In the genomic region with DNA sequence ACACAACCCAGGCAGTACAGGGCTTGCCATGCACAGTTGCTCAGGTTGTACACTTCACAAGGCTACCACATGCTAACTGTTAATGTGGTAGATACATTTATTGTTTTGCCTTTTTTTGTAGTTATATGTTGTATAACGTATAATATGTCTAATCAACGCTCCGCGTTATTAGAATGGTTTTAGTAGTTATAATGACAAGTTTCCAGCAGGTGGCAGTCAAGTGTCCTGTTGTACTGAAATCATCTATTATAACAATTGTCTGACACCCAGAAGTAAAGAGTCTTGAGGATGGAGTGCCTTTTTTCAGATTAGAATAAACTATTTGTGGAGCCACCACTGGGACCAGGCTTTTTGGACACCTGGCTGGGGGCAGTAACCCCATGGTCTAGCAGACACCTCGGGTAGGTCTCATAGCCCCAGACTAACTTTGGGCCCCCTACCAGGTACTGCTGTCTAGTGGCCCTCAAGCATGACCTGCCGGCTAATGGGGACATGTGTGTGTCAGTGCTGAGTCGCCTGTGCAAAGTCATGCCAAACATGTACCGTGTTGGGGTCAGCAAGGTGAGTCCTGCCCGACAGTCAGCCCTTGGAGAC, we compare ENCODE assay signal across 9 cellular contexts. TPM values are rescaled to one million over a fixed set of nuclear protein-coding genes. Genes with fewer than 3 reads are reported as not detected.
DNase-seq lines count a peak whose midpoint lies in the region; ATAC-seq and TF ChIP-seq lines count a peak whose summit lies in the region.
"Had no signal": no experiment of that assay in that cellular context is flagged by ENCODE, and none has a peak within 500 bp of the region (broad histone marks: within the 10 kb centered on the region; RNA-seq: fewer than 3 reads in every experiment).

No MANE protein-coding gene starts in this region.

- peak; percentile 74 for DNase-seq in AG08395 (ENCODE audit: low spot score)
- DNase-seq in GM03348 (ENCODE audit: low spot score) = peak; percentile 82
- DNase-seq in NCI-H1694 treated with DMSO at 0.1 percent for 48 hours (lab: John Stamatoyannopoulos, UW) = peak; percentile 85
- peak; percentile 47 for DNase-seq in activated CD4-positive, alpha-beta T cell treated with anti-CD3 and anti-CD28 coated beads for 48 hours
- DNase-seq in fibroblast of peridontal ligament (ENCODE audit: extremely low read depth) = peak; percentile 71
- peak; percentile 92 for DNase-seq in osteoblast (ENCODE audit: insufficient read length, low spot score, missing footprints)
- DNase-seq in NCI-H774 (lab: John Stamatoyannopoulos, UW) = no peak

- H3K9me3 ChIP-seq in osteoblast (ENCODE audit: low read depth, low read length) = no peaks in the 10 kb centered on the region

- no peaks in the 10 kb centered on the region for H3K36me3 ChIP-seq in osteoblast (ENCODE audit: insufficient read depth, low read length)

- H3K4me3 ChIP-seq in osteoblast (ENCODE audit: insufficient read depth, low read length) = no peak overlapping the region

- H3K4me1 ChIP-seq in osteoblast (ENCODE audit: insufficient read depth, low read length) = no peaks in the 10 kb centered on the region

- no peak overlapping the region for H3K27ac ChIP-seq in osteoblast (ENCODE audit: low read depth, low read length)
- H3K27ac ChIP-seq: HL-60 had no signal

- peaks cover 7% of the 10 kb centered on the region for H4K20me1 ChIP-seq in osteoblast (ENCODE audit: insufficient read depth, low read length)

- no peak overlapping the region for H2AFZ ChIP-seq in osteoblast (ENCODE audit: low read length)

- H3K79me2 ChIP-seq in osteoblast (ENCODE audit: insufficient read depth, low read length) = no peaks in the 10 kb centered on the region

- TF ChIP-seq CTCF in osteoblast (IDR thresholded peaks at IDR 0.05; ENCODE audit: extremely low read depth, low read depth, low read length) = peak; percentile 62

- H3K4me2 ChIP-seq in osteoblast (ENCODE audit: insufficient read depth, low read length) = no peak overlapping the region

- H3K27me3 ChIP-seq in osteoblast (ENCODE audit: insufficient read depth, low read length) = peaks cover 3% of the 10 kb centered on the region

- ATAC-seq in HG03342 (IDR thresholded peaks at IDR 0.05; ENCODE audit: unreplicated experiment) = no peak

RNA-seq across cellular contexts. Expression of a gene that starts 32.8 kb away (rescaled TPM):
- total RNA-seq in osteoblast = 1.1 and 1.2 TPM in 2 replicates

RNA-seq across cellular contexts. Expression of a gene that starts 42.3 kb away (rescaled TPM):
- total RNA-seq in osteoblast = 103 and 125 TPM in 2 replicates

RNA-seq across cellular contexts. Expression of a gene that starts 53.6 kb away (rescaled TPM):
- total RNA-seq in osteoblast = 33.0 and 40.2 TPM in 2 replicates
